ENCODE assay signal across 18 cellular contexts in genomic region chr18:28063181-28063790, GRCh38.
A peak's percentile ranks its signal among the peaks of the same experiment; 100 is the strongest.
DNase-seq lines count a peak whose midpoint lies in the region; ATAC-seq and TF ChIP-seq lines count a peak whose summit lies in the region.
"Had no signal": no experiment of that assay in that cellular context is flagged by ENCODE, and none has a peak within 500 bp of the region (broad histone marks: within the 10 kb centered on the region; RNA-seq: fewer than 3 reads in every experiment).

No MANE protein-coding gene starts in this region.

- H3K36me3 ChIP-seq in ACC112 (ENCODE audit: insufficient read depth, low read length) (peaks cover 4% of the 10 kb centered on the region; the same call in 1 of the 2 replicates), HUES6 (ENCODE audit: control insufficient read depth, insufficient read depth, low read length) (peaks cover 4% of the 10 kb centered on the region; the same call in 1 of the 2 replicates)
- H3K36me3 ChIP-seq: Peyer's patch had no signal

- H3K4me3 ChIP-seq in ACC112 (ENCODE audit: low read depth, low read length): peak overlapping the region; percentile 55
- H3K4me3 ChIP-seq in HUES6 (ENCODE audit: low read depth, low read length): no peak overlapping the region; the same call in 1 of the 2 replicates
- H3K4me3 ChIP-seq: mucosa of descending colon, Peyer's patch had no signal

- H3K9me3 ChIP-seq in HUES6 (ENCODE audit: control insufficient read depth, insufficient read depth, low read depth, low read length): peaks cover 13% of the 10 kb centered on the region; the same call in 1 of the 2 replicates
- H3K9me3 ChIP-seq: mucosa of descending colon, Peyer's patch had no signal

- H3K4me1 ChIP-seq in ACC112 (ENCODE audit: control insufficient read depth, insufficient read depth, low read length, unreplicated experiment) (peaks cover 48% of the 10 kb centered on the region), HUES6 (ENCODE audit: control insufficient read depth, insufficient read depth, low read length) (peaks cover 31% of the 10 kb centered on the region)
- H3K4me1 ChIP-seq: Peyer's patch had no signal

- H3K4me3 Mint-ChIP-seq in chondrocyte (ENCODE audit: unreplicated experiment): peak overlapping the region; percentile 7
- H3K4me3 Mint-ChIP-seq: activated naive CD8-positive, alpha-beta T cell treated with anti-CD3 and anti-CD28 coated beads, Interleukin-2, amount 50 U/mL, for 24 hours; T-helper 1 cell treated with Interleukin-12 subunit alpha and Interleukin-12 subunit beta and Interleukin-4 antibody, amounts not matched to agents 30 μg/mL and 1 μg/mL, for 36 hours had no signal

- peaks cover 25% of the 10 kb centered on the region for H3K9me3 Mint-ChIP-seq in chondrocyte (ENCODE audit: low read depth)

- H3K27me3 ChIP-seq in ACC112 (ENCODE audit: insufficient read depth, low read length): no peaks in the 10 kb centered on the region
- no peaks in the 10 kb centered on the region for H3K27me3 ChIP-seq in HUES6 (ENCODE audit: control insufficient read depth, insufficient read depth, low read length)
- H3K27me3 ChIP-seq: foreskin keratinocyte, Peyer's patch had no signal

- H3K27ac ChIP-seq in ACC112 (ENCODE audit: low read depth, low read length) (peak overlapping the region; percentile 21), HUES6 (ENCODE audit: low read depth, low read length) (peak overlapping the region; percentile 77)
- H3K27ac ChIP-seq: foreskin keratinocyte, Peyer's patch had no signal

- DNase-seq in chondrocyte (ENCODE audit: low spot score) (no peak), kidney tubule cell (ENCODE audit: low spot score) (peak; percentile 66), NOMO-1 (lab: John Stamatoyannopoulos, UW; ENCODE audit: unreplicated experiment in 2 of 2) (no peak)
- DNase-seq in activated naive CD4-positive, alpha-beta T cell (lab: John Stamatoyannopoulos, UW): no peak
- DNase-seq: activated CD4-positive, alpha-beta T cell treated with anti-CD3 and anti-CD28 coated beads for 1 hour; activated CD8-positive, alpha-beta memory T cell treated with anti-CD3 and anti-CD28 coated beads, Interleukin-2, amount 50 U/mL, for 48 hours; activated naive CD8-positive, alpha-beta T cell treated with anti-CD3 and anti-CD28 coated beads, Interleukin-2, amount 50 U/mL, for 24 hours; foreskin keratinocyte; mucosa of descending colon; NCI-H187 treated with DMSO at 0.1 percent for 48 hours; NCI-H69; Peyer's patch; posterior cingulate gyrus had no signal

- H3K4me1 Mint-ChIP-seq in chondrocyte (ENCODE audit: low read depth): peaks cover 87% of the 10 kb centered on the region
- H3K4me1 Mint-ChIP-seq: activated naive CD8-positive, alpha-beta T cell treated with anti-CD3 and anti-CD28 coated beads, Interleukin-2, amount 50 U/mL, for 24 hours had no signal

- peak overlapping the region; percentile 74 for H2AFZ ChIP-seq in ACC112 (ENCODE audit: low read length, unreplicated experiment)

- no peak for TF ChIP-seq CTCF in chondrocyte (IDR thresholded peaks at IDR 0.05)

- no peaks in the 10 kb centered on the region for H3K27me3 Mint-ChIP-seq in chondrocyte (ENCODE audit: low read depth)
- H3K27me3 Mint-ChIP-seq: activated naive CD8-positive, alpha-beta T cell treated with anti-CD3 and anti-CD28 coated beads, Interleukin-2, amount 50 U/mL, for 24 hours had no signal

- peaks cover 13% of the 10 kb centered on the region for H3K79me2 ChIP-seq in ACC112 (ENCODE audit: control insufficient read depth, insufficient read depth, low read length, unreplicated experiment)

- peak overlapping the region; percentile 4 for H3K9ac ChIP-seq in HUES6 (ENCODE audit: low read length)

- H3K36me3 Mint-ChIP-seq in chondrocyte (ENCODE audit: low read depth): peaks cover 7% of the 10 kb centered on the region

- H3K27ac Mint-ChIP-seq in chondrocyte (ENCODE audit: unreplicated experiment): peak overlapping the region; percentile 90
- H3K27ac Mint-ChIP-seq: activated naive CD8-positive, alpha-beta T cell treated with anti-CD3 and anti-CD28 coated beads, Interleukin-2, amount 50 U/mL, for 24 hours; T-helper 1 cell treated with Interleukin-12 subunit alpha and Interleukin-12 subunit beta and Interleukin-4 antibody, amounts not matched to agents 30 μg/mL and 1 μg/mL, for 36 hours had no signal

- ATAC-seq in GM18867 (IDR thresholded peaks at IDR 0.05; ENCODE audit: unreplicated experiment) (no peak), HG03565 (IDR thresholded peaks at IDR 0.05; ENCODE audit: unreplicated experiment) (no peak)
- ATAC-seq: activated naive CD8-positive, alpha-beta T cell treated with anti-CD3 and anti-CD28 coated beads, Interleukin-2, amount 50 U/mL, for 24 hours; foreskin keratinocyte; mucosa of descending colon had no signal
